In genomic region chr1:11037019-11037739, GRCh38 we compare ENCODE assay signal across 7 cellular contexts. TPM values are rescaled to one million over a fixed set of nuclear protein-coding genes. Genes with fewer than 3 reads are reported as not detected.
"Had no signal": no experiment of that assay in that cellular context is flagged by ENCODE, and none has a peak within 500 bp of the region (broad histone marks: within the 10 kb centered on the region; RNA-seq: fewer than 3 reads in every experiment).

No MANE protein-coding gene starts in this region.

RNA-seq across cellular contexts. Expression of gene MASP2, which starts 9.9 kb away (rescaled TPM):
- total RNA-seq: activated CD4-positive, alpha-beta memory T cell treated with anti-CD3 and anti-CD28 coated beads for 36 hours; activated naive CD8-positive, alpha-beta T cell treated with anti-CD3 and anti-CD28 coated beads, Interleukin-2, amount 10 ng/mL, durations not matched to agents 7 days and 5 days; ascending aorta; cardiac septum; NCI-H460; Peyer's patch; SJSA1 had no signal
